In the genomic region with DNA sequence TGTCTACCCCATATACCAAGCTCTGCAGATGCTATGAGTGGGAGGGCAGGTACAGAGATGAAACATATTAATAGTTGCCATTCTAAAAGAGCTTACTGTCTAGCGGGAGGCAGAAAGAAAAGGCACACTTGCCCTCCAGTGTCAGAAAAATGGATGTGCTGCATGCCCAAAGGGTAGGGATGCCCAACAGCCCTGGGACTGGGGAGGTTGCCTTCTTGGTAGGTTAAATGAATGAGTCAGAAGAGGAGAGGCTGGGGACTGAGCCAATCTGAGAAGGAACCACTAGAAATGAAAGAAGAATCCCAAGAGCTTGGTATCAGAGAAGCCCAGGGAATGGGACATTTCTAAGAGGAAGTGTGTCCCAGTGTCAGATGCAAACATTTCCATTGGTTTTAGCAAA, we compare ENCODE assay signal across 7 cellular contexts. TPM values are rescaled to one million over a fixed set of nuclear protein-coding genes. Genes with fewer than 3 reads are reported as not detected.
DNase-seq lines count a peak whose midpoint lies in the region; ATAC-seq lines count a peak whose summit lies in the region.

No MANE protein-coding gene starts in this region.

- no peaks in the 10 kb centered on the region for H3K4me1 ChIP-seq in mesendoderm (ENCODE audit: control insufficient read depth, low read depth, low read length)

- H3K18ac ChIP-seq in mesendoderm (ENCODE audit: low read length) = no peak overlapping the region

- H2AK5ac ChIP-seq in mesendoderm (ENCODE audit: low read length) = no peak overlapping the region

- no peaks in the 10 kb centered on the region for H3K79me1 ChIP-seq in mesendoderm (ENCODE audit: low read length)

- no CpG with 5 or more reads among the region's 1 CpG for WGBS in mesendoderm (ENCODE audit: extremely low coverage, insufficient coverage, low lambda C conversion rate)

- DNase-seq in T-helper 22 cell (ENCODE audit: low read depth) (peak; percentile 59), cortex of kidney (lab: John Stamatoyannopoulos, UW) (no peak), mesendoderm (no peak)
- peak; percentile 55 for DNase-seq in effector CD4-positive, alpha-beta T cell
- peak; percentile 23 to 36 for DNase-seq in stimulated activated CD8-positive, alpha-beta memory T cell treated with anti-CD3 and anti-CD28 coated beads, Interleukin-2, amount 100 ng/mL, for 48 hours (ENCODE audit: low read depth in 2 of 2)

- no peak overlapping the region for H3K27ac ChIP-seq in mesendoderm (ENCODE audit: low read depth, low read length)

- no peak overlapping the region for H4K8ac ChIP-seq in mesendoderm (ENCODE audit: low read depth, low read length)

- H3K79me2 ChIP-seq in mesendoderm (ENCODE audit: control insufficient read depth, insufficient read depth, low read length) = no peaks in the 10 kb centered on the region

- no peak overlapping the region for H3K56ac ChIP-seq in mesendoderm (ENCODE audit: low read length)

- no peak overlapping the region for H2BK5ac ChIP-seq in mesendoderm (ENCODE audit: low read length)

- ATAC-seq in GM21786 (IDR thresholded peaks at IDR 0.05; ENCODE audit: unreplicated experiment) = peak; percentile 14
- ATAC-seq in GM19023 (IDR thresholded peaks at IDR 0.05; ENCODE audit: unreplicated experiment) = no peak

- no peaks in the 10 kb centered on the region for H3K27me3 ChIP-seq in mesendoderm (ENCODE audit: insufficient read depth, low read length, poor library complexity)

- no peak overlapping the region for H3K4me2 ChIP-seq in mesendoderm (ENCODE audit: low read length)

- no peak overlapping the region for H3K4ac ChIP-seq in mesendoderm (ENCODE audit: low read depth, low read length)

- no peaks in the 10 kb centered on the region for H3K36me3 ChIP-seq in mesendoderm (ENCODE audit: control insufficient read depth, insufficient read depth, low read length)

- no peak overlapping the region for H3K4me3 ChIP-seq in mesendoderm (ENCODE audit: low read length)

- no peak overlapping the region for H2BK15ac ChIP-seq in mesendoderm (replicated peaks; ENCODE audit: low read depth)

- H2BK120ac ChIP-seq in mesendoderm (ENCODE audit: low read depth, low read length) = no peak overlapping the region

- no peak overlapping the region for H3K23ac ChIP-seq in mesendoderm (ENCODE audit: low read length)

- no peak overlapping the region for H4K5ac ChIP-seq in mesendoderm (ENCODE audit: low read length)

- H3K9ac ChIP-seq in mesendoderm (ENCODE audit: low read length) = no peak overlapping the region

RNA-seq across cellular contexts. Expression of a gene that starts 1.2 kb away (rescaled TPM):
- polyA plus RNA-seq in mesendoderm (2013, experiment 1 of 2) = 0.06 TPM
- 0.06 TPM for polyA plus RNA-seq in mesendoderm (2013, experiment 2 of 2)

RNA-seq across cellular contexts. Expression of a gene that starts 28.5 kb away (rescaled TPM):
- 24.1 TPM for polyA plus RNA-seq in mesendoderm (2013, experiment 1 of 2)
- polyA plus RNA-seq in mesendoderm (2013, experiment 2 of 2) = 23.9 TPM

Comparison
In these comparisons a context has a peak if more than half of its experiments do, and no peak if none do; other contexts are left out.
1. DNase-seq: peak in T-helper 22 cell (single experiment), effector CD4-positive, alpha-beta T cell (single experiment) and stimulated activated CD8-positive, alpha-beta memory T cell treated with anti-CD3 and anti-CD28 coated beads, Interleukin-2, amount 100 ng/mL, for 48 hours (2 of 2); none in cortex of kidney (single experiment) and mesendoderm (single experiment).